In the genomic region with DNA sequence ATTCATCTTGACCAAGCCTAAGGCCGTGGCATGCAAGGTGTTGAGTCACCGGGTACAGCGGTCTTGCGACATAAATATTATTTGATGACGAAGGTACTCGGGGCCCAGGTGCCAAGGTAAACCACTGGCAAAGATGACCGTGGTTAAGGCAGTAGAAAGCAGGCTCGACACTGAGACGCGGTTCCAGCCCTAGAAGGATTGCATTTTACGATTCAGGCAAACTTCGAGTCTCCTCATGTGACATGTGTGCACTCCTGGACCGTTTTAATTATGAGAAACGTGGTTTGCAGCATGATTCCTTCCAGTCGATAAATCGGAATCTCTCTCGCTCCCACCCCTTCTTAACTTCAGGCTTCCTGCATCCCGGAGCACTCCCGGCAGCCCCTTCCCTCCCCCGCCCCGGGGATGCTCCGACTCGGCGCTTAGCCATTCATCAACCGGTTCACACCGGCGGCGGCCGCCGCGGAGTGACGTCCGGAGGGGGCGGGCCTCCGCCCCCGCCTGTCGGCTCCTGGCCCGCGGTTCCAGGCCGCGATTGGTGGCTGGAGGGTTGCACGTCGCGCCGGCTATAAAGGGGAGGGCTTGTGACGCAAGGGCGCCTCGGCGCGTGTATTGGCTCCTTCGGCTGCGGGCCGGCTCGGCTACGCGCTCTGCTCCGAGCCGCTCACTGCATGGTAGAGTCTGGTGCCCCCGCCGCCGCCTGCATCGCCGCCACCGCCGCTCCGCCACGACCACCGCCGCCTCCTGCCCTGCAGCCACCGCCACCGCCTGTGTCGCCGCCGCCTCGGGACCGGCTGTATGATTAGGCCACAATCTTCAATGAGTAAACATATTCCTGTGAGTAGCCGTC, we compare ENCODE assay signal across 1 cellular context.
TF ChIP-seq lines count a peak whose summit lies in the region.

TSS of gene LOC128125822 (plus strand) at position 598 of the 850 bp plus-strand sequence.
TSS of gene PTP4A1 (plus strand) at position 598 of the 850 bp plus-strand sequence. CDS start 4,401 bp downstream, outside the sequence.

TF ChIP-seq in HepG2, 621 proteins besides CTCF, POLR2A, EP300 and RAD21 (continued from another document and continues in another):
- no peak for TF ChIP-seq U2AF2 (IDR thresholded peaks at IDR 0.05; ENCODE audit: low read depth, low read length)
- 0 out of 2 replicates have a peak, but pooled peaks have one; percentile 54 for TF ChIP-seq AKNA (CRISPR knock-in tag; IDR thresholded peaks at IDR 0.05; ENCODE audit: borderline replicate concordance)
- no peak; the same call in 1 of the 2 replicates for TF ChIP-seq TSC22D2 (CRISPR knock-in tag; IDR thresholded peaks at IDR 0.05; ENCODE audit: borderline replicate concordance)
- peak; percentile 25; the same call in 1 of the 2 replicates for TF ChIP-seq NCOA2 (CRISPR knock-in tag; IDR thresholded peaks at IDR 0.05)
- no peak for TF ChIP-seq GABPA (IDR thresholded peaks at IDR 0.05; ENCODE audit: low read depth, low read length)
- TF ChIP-seq GABPA (CRISPR knock-in tag; IDR thresholded peaks at IDR 0.05; ENCODE audit: low read depth): no peak
- TF ChIP-seq ZNF773 (CRISPR knock-in tag; IDR thresholded peaks at IDR 0.05; ENCODE audit: borderline replicate concordance): no peak
- peak; percentile 11; the same call in 1 of the 2 replicates for TF ChIP-seq IRF2 (CRISPR knock-in tag; IDR thresholded peaks at IDR 0.05)
- no peak; the same call in 1 of the 2 replicates for TF ChIP-seq ZZZ3 (CRISPR knock-in tag; IDR thresholded peaks at IDR 0.05; ENCODE audit: borderline replicate concordance)
- TF ChIP-seq ZNF660 (CRISPR knock-in tag; IDR thresholded peaks at IDR 0.05; ENCODE audit: borderline replicate concordance, low read depth): no peak
- TF ChIP-seq IKZF4 (CRISPR knock-in tag; IDR thresholded peaks at IDR 0.05; ENCODE audit: borderline replicate concordance, low read depth, not compliant biosample characterization): no peak
- TF ChIP-seq ATF2 (CRISPR knock-in tag; IDR thresholded peaks at IDR 0.05): peak; percentile 15; the same call in 1 of the 2 replicates
- TF ChIP-seq, protein P1, sequence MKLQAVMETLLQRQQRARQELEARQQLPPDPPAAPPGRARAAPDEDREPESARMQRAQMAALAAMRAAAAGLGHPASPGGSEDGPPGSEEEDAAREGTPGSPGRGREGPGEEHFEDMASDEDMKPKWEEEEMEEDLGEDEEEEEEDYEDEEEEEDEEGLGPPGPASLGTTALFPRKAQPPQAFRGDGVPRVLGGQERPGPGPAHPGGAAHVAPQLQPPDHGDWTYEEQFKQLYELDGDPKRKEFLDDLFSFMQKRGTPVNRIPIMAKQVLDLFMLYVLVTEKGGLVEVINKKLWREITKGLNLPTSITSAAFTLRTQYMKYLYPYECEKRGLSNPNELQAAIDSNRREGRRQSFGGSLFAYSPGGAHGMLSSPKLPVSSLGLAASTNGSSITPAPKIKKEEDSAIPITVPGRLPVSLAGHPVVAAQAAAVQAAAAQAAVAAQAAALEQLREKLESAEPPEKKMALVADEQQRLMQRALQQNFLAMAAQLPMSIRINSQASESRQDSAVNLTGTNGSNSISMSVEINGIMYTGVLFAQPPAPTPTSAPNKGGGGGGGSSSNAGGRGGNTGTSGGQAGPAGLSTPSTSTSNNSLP (IDR thresholded peaks at IDR 0.05; ENCODE audit: low read depth, low read length): peak; percentile 76
- peak; percentile 92; the same call in 1 of the 2 replicates for TF ChIP-seq ZNF672 (CRISPR knock-in tag; IDR thresholded peaks at IDR 0.05)
- TF ChIP-seq SALL1 (CRISPR knock-in tag; IDR thresholded peaks at IDR 0.05): peak; percentile 90
- TF ChIP-seq ZFP1 (CRISPR knock-in tag; IDR thresholded peaks at IDR 0.05): no peak; the same call in 1 of the 2 replicates
- TF ChIP-seq MTA1 (CRISPR knock-in tag; IDR thresholded peaks at IDR 0.05; ENCODE audit: borderline replicate concordance): no peak; the same call in 1 of the 2 replicates
- TF ChIP-seq FOXK2 (IDR thresholded peaks at IDR 0.05): no peak
- peak; percentile 69 for TF ChIP-seq TFDP2 (CRISPR knock-in tag; IDR thresholded peaks at IDR 0.05)
- TF ChIP-seq SAFB2 (CRISPR knock-in tag; IDR thresholded peaks at IDR 0.05; ENCODE audit: borderline replicate concordance, low read depth): peak; percentile 96
- no peak; the same call in 1 of the 2 replicates for TF ChIP-seq SNRNP70 (IDR thresholded peaks at IDR 0.05; ENCODE audit: low read depth, low read length)
- TF ChIP-seq ONECUT2 (CRISPR knock-in tag; IDR thresholded peaks at IDR 0.05): no peak
- no peak; the same call in none of the 2 replicates for TF ChIP-seq ZNF543 (CRISPR knock-in tag; IDR thresholded peaks at IDR 0.05)
- no peak for TF ChIP-seq ARNT (IDR thresholded peaks at IDR 0.05)
- no peak for TF ChIP-seq HNRNPH1 (optimal IDR thresholded peaks at IDR 0.05; ENCODE audit: low read depth, low read length)
- peak; percentile 47; the same call in 1 of the 2 replicates for TF ChIP-seq ZNF337 (CRISPR knock-in tag; IDR thresholded peaks at IDR 0.05; ENCODE audit: borderline replicate concordance, low read depth)
- TF ChIP-seq SYNCRIP (IDR thresholded peaks at IDR 0.05; ENCODE audit: insufficient read depth, low read depth, low read length): no peak
- no peak for TF ChIP-seq ZNF383 (CRISPR knock-in tag; IDR thresholded peaks at IDR 0.05; ENCODE audit: borderline replicate concordance)
- peak; percentile 87 for TF ChIP-seq NFYC (CRISPR knock-in tag; IDR thresholded peaks at IDR 0.05)
- peak; percentile 84 for TF ChIP-seq BRD4 (CRISPR knock-in tag; IDR thresholded peaks at IDR 0.05)
- TF ChIP-seq, protein P2, sequence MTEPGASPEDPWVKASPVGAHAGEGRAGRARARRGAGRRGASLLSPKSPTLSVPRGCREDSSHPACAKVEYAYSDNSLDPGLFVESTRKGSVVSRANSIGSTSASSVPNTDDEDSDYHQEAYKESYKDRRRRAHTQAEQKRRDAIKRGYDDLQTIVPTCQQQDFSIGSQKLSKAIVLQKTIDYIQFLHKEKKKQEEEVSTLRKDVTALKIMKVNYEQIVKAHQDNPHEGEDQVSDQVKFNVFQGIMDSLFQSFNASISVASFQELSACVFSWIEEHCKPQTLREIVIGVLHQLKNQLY (CRISPR knock-in tag; IDR thresholded peaks at IDR 0.05): no peak; the same call in 1 of the 2 replicates
- TF ChIP-seq ZBTB21 (CRISPR knock-in tag; IDR thresholded peaks at IDR 0.05): peak; percentile 88
- TF ChIP-seq PCBP1 (IDR thresholded peaks at IDR 0.05; ENCODE audit: borderline replicate concordance, low read depth, low read length): 0 out of 2 replicates have a peak, but pooled peaks have one; percentile 30
- TF ChIP-seq ZKSCAN1 (IDR thresholded peaks at IDR 0.05; ENCODE audit: low read length): no peak
- TF ChIP-seq HDAC2 (CRISPR knock-in tag; IDR thresholded peaks at IDR 0.05): peak; percentile 39
- peak; percentile 47; the same call in 1 of the 2 replicates for TF ChIP-seq ZNF138 (CRISPR knock-in tag; IDR thresholded peaks at IDR 0.05; ENCODE audit: low read depth)
- TF ChIP-seq PCBP2 (optimal IDR thresholded peaks at IDR 0.05; ENCODE audit: low read depth, low read length, poor library complexity, severe bottlenecking): no peak
- TF ChIP-seq MEIS1 (CRISPR knock-in tag; IDR thresholded peaks at IDR 0.05; ENCODE audit: borderline replicate concordance): peak; percentile 24; the same call in 1 of the 2 replicates
- TF ChIP-seq ZNF256 (CRISPR knock-in tag; conservative IDR thresholded peaks at IDR 0.05): no peak
- TF ChIP-seq SAP130 (CRISPR knock-in tag; IDR thresholded peaks at IDR 0.05; ENCODE audit: low read depth): peak; percentile 80
- TF ChIP-seq RFX5 (IDR thresholded peaks at IDR 0.05; ENCODE audit: low read depth, low read length): peak; percentile 82
- TF ChIP-seq, protein P3, sequence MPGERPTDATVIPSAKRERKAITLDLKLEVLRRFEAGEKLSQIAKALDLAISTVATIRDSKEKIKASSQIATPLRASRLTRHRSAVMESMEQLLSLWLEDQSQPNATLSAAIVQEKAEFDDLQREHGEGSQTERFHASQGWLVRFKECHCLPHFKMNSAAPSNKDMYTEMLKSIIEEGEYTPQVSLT (CRISPR knock-in tag; IDR thresholded peaks at IDR 0.05; ENCODE audit: borderline replicate concordance, low read depth): no peak; the same call in 1 of the 2 replicates
- no peak for TF ChIP-seq ZBTB14 (CRISPR knock-in tag; IDR thresholded peaks at IDR 0.05)
- TF ChIP-seq BCL6 (CRISPR knock-in tag; IDR thresholded peaks at IDR 0.05): no peak; the same call in 1 of the 2 replicates
- TF ChIP-seq ZNF703 (CRISPR knock-in tag; IDR thresholded peaks at IDR 0.05; ENCODE audit: borderline replicate concordance): no peak
- no peak for TF ChIP-seq ZNF552 (CRISPR knock-in tag; IDR thresholded peaks at IDR 0.05; ENCODE audit: borderline replicate concordance)
- TF ChIP-seq FOXO4 (CRISPR knock-in tag; conservative IDR thresholded peaks at IDR 0.05): no peak; the same call in 1 of the 2 replicates
